Comparison of ENCODE assay signal across 1 cellular context in the genomic region with DNA sequence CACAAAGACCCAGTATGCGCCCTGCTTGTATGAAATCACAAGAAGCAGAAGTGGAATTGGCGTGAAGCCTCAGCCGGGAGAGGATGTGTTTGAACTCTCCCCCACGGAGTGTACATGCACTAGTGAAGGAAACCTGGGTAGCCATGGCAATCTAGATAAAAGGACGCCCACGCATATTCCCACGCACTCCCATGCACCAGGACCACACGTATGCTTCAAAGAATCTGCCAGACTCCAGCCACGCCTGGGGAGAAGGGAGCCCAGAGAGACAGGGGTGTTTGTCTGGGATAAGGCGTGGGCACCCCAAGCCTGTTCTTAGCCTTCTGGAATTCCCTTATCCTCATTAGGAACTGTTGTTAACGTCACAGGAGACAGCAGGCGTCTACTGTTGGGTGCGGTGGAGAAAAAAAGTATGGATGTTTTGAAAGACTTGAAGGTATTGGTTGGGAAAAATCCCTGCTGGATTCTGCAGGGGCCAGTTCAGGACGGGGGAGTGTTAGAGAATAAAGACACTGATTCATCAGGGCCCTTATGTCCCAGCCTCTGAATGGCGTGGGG.
TF ChIP-seq lines count a peak whose summit lies in the region.

No MANE protein-coding gene starts in this region.

TF ChIP-seq in GM12878, 131 proteins besides CTCF, POLR2A, EP300 and RAD21 (continued from another document):
- TF ChIP-seq, protein P1, sequence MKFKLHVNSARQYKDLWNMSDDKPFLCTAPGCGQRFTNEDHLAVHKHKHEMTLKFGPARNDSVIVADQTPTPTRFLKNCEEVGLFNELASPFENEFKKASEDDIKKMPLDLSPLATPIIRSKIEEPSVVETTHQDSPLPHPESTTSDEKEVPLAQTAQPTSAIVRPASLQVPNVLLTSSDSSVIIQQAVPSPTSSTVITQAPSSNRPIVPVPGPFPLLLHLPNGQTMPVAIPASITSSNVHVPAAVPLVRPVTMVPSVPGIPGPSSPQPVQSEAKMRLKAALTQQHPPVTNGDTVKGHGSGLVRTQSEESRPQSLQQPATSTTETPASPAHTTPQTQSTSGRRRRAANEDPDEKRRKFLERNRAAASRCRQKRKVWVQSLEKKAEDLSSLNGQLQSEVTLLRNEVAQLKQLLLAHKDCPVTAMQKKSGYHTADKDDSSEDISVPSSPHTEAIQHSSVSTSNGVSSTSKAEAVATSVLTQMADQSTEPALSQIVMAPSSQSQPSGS (IDR thresholded peaks at IDR 0.05; ENCODE audit: low read length) = peak; percentile 76; the same call in 1 of the 2 replicates
- TF ChIP-seq HDAC6 (IDR thresholded peaks at IDR 0.05; ENCODE audit: unreplicated experiment) = no peak
- TF ChIP-seq RCOR1 (conservative IDR thresholded peaks at IDR 0.05; ENCODE audit: low read depth, low read length) = no peak
- TF ChIP-seq PBX3 (IDR thresholded peaks at IDR 0.05; ENCODE audit: insufficient replicate concordance, low read depth, low read length) = no peak
- TF ChIP-seq TCF12 (IDR thresholded peaks at IDR 0.05; ENCODE audit: low read depth, low read length) = peak; percentile 35; the same call in 1 of the 2 replicates
- TF ChIP-seq SPI1 (IDR thresholded peaks at IDR 0.05; ENCODE audit: borderline replicate concordance, insufficient read depth, low read depth, low read length) = peak; percentile 92
- TF ChIP-seq EGR1 (IDR thresholded peaks at IDR 0.05; ENCODE audit: borderline replicate concordance in 1 of 2, low read depth in 2 of 2, low read length in 2 of 2) = peak; percentile 22 to 77
- TF ChIP-seq GATAD2B (conservative IDR thresholded peaks at IDR 0.05; ENCODE audit: low read depth) = 0 out of 2 replicates have a peak, but pooled peaks have one; percentile 37
- TF ChIP-seq, protein P2, sequence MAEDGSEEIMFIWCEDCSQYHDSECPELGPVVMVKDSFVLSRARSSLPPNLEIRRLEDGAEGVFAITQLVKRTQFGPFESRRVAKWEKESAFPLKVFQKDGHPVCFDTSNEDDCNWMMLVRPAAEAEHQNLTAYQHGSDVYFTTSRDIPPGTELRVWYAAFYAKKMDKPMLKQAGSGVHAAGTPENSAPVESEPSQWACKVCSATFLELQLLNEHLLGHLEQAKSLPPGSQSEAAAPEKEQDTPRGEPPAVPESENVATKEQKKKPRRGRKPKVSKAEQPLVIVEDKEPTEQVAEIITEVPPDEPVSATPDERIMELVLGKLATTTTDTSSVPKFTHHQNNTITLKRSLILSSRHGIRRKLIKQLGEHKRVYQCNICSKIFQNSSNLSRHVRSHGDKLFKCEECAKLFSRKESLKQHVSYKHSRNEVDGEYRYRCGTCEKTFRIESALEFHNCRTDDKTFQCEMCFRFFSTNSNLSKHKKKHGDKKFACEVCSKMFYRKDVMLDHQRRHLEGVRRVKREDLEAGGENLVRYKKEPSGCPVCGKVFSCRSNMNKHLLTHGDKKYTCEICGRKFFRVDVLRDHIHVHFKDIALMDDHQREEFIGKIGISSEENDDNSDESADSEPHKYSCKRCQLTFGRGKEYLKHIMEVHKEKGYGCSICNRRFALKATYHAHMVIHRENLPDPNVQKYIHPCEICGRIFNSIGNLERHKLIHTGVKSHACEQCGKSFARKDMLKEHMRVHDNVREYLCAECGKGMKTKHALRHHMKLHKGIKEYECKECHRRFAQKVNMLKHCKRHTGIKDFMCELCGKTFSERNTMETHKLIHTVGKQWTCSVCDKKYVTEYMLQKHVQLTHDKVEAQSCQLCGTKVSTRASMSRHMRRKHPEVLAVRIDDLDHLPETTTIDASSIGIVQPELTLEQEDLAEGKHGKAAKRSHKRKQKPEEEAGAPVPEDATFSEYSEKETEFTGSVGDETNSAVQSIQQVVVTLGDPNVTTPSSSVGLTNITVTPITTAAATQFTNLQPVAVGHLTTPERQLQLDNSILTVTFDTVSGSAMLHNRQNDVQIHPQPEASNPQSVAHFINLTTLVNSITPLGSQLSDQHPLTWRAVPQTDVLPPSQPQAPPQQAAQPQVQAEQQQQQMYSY (CRISPR knock-in tag; IDR thresholded peaks at IDR 0.05) = no peak
- no peak for TF ChIP-seq BCL11A (IDR thresholded peaks at IDR 0.05; ENCODE audit: low read depth, low read length)
- TF ChIP-seq, protein P3, sequence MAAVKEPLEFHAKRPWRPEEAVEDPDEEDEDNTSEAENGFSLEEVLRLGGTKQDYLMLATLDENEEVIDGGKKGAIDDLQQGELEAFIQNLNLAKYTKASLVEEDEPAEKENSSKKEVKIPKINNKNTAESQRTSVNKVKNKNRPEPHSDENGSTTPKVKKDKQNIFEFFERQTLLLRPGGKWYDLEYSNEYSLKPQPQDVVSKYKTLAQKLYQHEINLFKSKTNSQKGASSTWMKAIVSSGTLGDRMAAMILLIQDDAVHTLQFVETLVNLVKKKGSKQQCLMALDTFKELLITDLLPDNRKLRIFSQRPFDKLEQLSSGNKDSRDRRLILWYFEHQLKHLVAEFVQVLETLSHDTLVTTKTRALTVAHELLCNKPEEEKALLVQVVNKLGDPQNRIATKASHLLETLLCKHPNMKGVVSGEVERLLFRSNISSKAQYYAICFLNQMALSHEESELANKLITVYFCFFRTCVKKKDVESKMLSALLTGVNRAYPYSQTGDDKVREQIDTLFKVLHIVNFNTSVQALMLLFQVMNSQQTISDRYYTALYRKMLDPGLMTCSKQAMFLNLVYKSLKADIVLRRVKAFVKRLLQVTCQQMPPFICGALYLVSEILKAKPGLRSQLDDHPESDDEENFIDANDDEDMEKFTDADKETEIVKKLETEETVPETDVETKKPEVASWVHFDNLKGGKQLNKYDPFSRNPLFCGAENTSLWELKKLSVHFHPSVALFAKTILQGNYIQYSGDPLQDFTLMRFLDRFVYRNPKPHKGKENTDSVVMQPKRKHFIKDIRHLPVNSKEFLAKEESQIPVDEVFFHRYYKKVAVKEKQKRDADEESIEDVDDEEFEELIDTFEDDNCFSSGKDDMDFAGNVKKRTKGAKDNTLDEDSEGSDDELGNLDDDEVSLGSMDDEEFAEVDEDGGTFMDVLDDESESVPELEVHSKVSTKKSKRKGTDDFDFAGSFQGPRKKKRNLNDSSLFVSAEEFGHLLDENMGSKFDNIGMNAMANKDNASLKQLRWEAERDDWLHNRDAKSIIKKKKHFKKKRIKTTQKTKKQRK (IDR thresholded peaks at IDR 0.05; ENCODE audit: low read depth, low read length) = no peak
- no peak for TF ChIP-seq TCF3 (IDR thresholded peaks at IDR 0.05; ENCODE audit: borderline replicate concordance, insufficient read depth, low read depth, low read length)
- TF ChIP-seq PAX5 (IDR thresholded peaks at IDR 0.05; ENCODE audit: borderline replicate concordance, low read depth, low read length) = 0 out of 2 replicates have a peak, but pooled peaks have one; percentile 13
- peak; percentile 43; the same call in 1 of the 2 replicates for TF ChIP-seq RUNX3 (IDR thresholded peaks at IDR 0.05; ENCODE audit: low read length)
- TF ChIP-seq BCL3 (IDR thresholded peaks at IDR 0.05; ENCODE audit: borderline replicate concordance, insufficient read depth, low read depth, low read length, poor library complexity, severe bottlenecking) = no peak
